ENCODE assay signal across 11 cellular contexts in genomic region chr9:93131599-93132286, GRCh38. TPM values are rescaled to one million over a fixed set of nuclear protein-coding genes. Genes with fewer than 3 reads are reported as not detected.
DNase-seq lines count a peak whose midpoint lies in the region; ATAC-seq and TF ChIP-seq lines count a peak whose summit lies in the region.
"Had no signal": no experiment of that assay in that cellular context is flagged by ENCODE, and none has a peak within 500 bp of the region (broad histone marks: within the 10 kb centered on the region; RNA-seq: fewer than 3 reads in every experiment).

No MANE protein-coding gene starts in this region.

- peak overlapping the region; percentile 94 for H3K4me3 Mint-ChIP-seq in activated T-helper 1 cell treated with anti-CD3 and anti-CD28 coated beads, Interleukin-12 subunit alpha, Interleukin-12 subunit beta, Interleukin-2, Interleukin-4 antibody, amounts not matched to agents 30 ng/mL and 10 ng/mL and 1 ng/mL, durations not matched to agents 14 hours and 24 hours and 36 hours
- peak overlapping the region; percentile 7 for H3K4me3 Mint-ChIP-seq in glutamatergic neuron (ENCODE audit: unreplicated experiment)

- intact Hi-C loops in HCT116 (cut with micrococcal nuclease): no loop called here
- intact Hi-C loops in activated T-helper 1 cell treated with anti-CD3 and anti-CD28 coated beads, Interleukin-12 subunit alpha, Interleukin-12 subunit beta, Interleukin-2, Interleukin-4 antibody, amounts not matched to agents 30 ng/mL and 10 ng/mL and 1 ng/mL, durations not matched to agents 14 hours and 24 hours and 36 hours (cut with micrococcal nuclease): loop anchor here (10.0 kb wide), 1 partner anchor 367 kb away; the partner anchor contains the start of gene BICD2

- no peaks in the 10 kb centered on the region for H4K20me1 ChIP-seq in HCT116 (ENCODE audit: insufficient read depth)

- H2AFZ ChIP-seq in HCT116 (ENCODE audit: low read depth, low read length, poor library complexity, severe bottlenecking): no peak overlapping the region

- ATAC-seq in HCT116 (no peak), HG02678 (IDR thresholded peaks at IDR 0.05; ENCODE audit: unreplicated experiment) (no peak), GM18870 (IDR thresholded peaks at IDR 0.05; ENCODE audit: unreplicated experiment) (no peak), GM21381 (IDR thresholded peaks at IDR 0.05; ENCODE audit: unreplicated experiment) (no peak)

- peaks cover 63% of the 10 kb centered on the region for H3K4me1 Mint-ChIP-seq in activated T-helper 1 cell treated with anti-CD3 and anti-CD28 coated beads, Interleukin-12 subunit alpha, Interleukin-12 subunit beta, Interleukin-2, Interleukin-4 antibody, amounts not matched to agents 30 ng/mL and 10 ng/mL and 1 ng/mL, durations not matched to agents 14 hours and 24 hours and 36 hours (ENCODE audit: low read depth)
- H3K4me1 Mint-ChIP-seq in glutamatergic neuron (ENCODE audit: low read depth, unreplicated experiment): peaks cover 24% of the 10 kb centered on the region

- H3K27me3 Mint-ChIP-seq in activated T-helper 1 cell treated with anti-CD3 and anti-CD28 coated beads, Interleukin-12 subunit alpha, Interleukin-12 subunit beta, Interleukin-2, Interleukin-4 antibody, amounts not matched to agents 30 ng/mL and 10 ng/mL and 1 ng/mL, durations not matched to agents 14 hours and 24 hours and 36 hours (ENCODE audit: insufficient read depth): peaks cover 2% of the 10 kb centered on the region
- peaks cover 6% of the 10 kb centered on the region for H3K27me3 Mint-ChIP-seq in glutamatergic neuron (ENCODE audit: unreplicated experiment)

- no peaks in the 10 kb centered on the region for H3K9me3 ChIP-seq in HCT116 (ENCODE audit: control insufficient read depth in 1 of 2, insufficient read depth in 1 of 2, low read depth in 1 of 2, low read length in 2 of 2)

- H3K9ac ChIP-seq in HCT116 (ENCODE audit: low read length): no peak overlapping the region

- peak overlapping the region; percentile 91 for H3K27ac Mint-ChIP-seq in activated T-helper 1 cell treated with anti-CD3 and anti-CD28 coated beads, Interleukin-12 subunit alpha, Interleukin-12 subunit beta, Interleukin-2, Interleukin-4 antibody, amounts not matched to agents 30 ng/mL and 10 ng/mL and 1 ng/mL, durations not matched to agents 14 hours and 24 hours and 36 hours
- no peak overlapping the region for H3K27ac Mint-ChIP-seq in glutamatergic neuron (ENCODE audit: unreplicated experiment)

- no peaks in the 10 kb centered on the region for H3K9me2 ChIP-seq in HCT116 (ENCODE audit: insufficient read depth)

- TF ChIP-seq CTCF in HCT116 (IDR thresholded peaks at IDR 0.05 in 2 of 3, conservative IDR thresholded peaks at IDR 0.05 in 1 of 3; ENCODE audit: borderline replicate concordance in 1 of 3, insufficient read depth in 1 of 3, low read depth in 2 of 3, low read length in 2 of 3): no peak
- no peak for TF ChIP-seq CTCF in glutamatergic neuron (IDR thresholded peaks at IDR 0.05; ENCODE audit: partially characterized antibody, unreplicated experiment)

- BruUV-seq in HCT116 (replicated peaks; lab: Mats Ljungman, UMichigan): no TSS peak

- H3K36me3 Mint-ChIP-seq in activated T-helper 1 cell treated with anti-CD3 and anti-CD28 coated beads, Interleukin-12 subunit alpha, Interleukin-12 subunit beta, Interleukin-2, Interleukin-4 antibody, amounts not matched to agents 30 ng/mL and 10 ng/mL and 1 ng/mL, durations not matched to agents 14 hours and 24 hours and 36 hours (ENCODE audit: low read depth): peaks cover 21% of the 10 kb centered on the region
- no peaks in the 10 kb centered on the region for H3K36me3 Mint-ChIP-seq in glutamatergic neuron (ENCODE audit: unreplicated experiment)

- no peaks in the 10 kb centered on the region for H3K9me3 Mint-ChIP-seq in activated T-helper 1 cell treated with anti-CD3 and anti-CD28 coated beads, Interleukin-12 subunit alpha, Interleukin-12 subunit beta, Interleukin-2, Interleukin-4 antibody, amounts not matched to agents 30 ng/mL and 10 ng/mL and 1 ng/mL, durations not matched to agents 14 hours and 24 hours and 36 hours
- H3K9me3 Mint-ChIP-seq in glutamatergic neuron (ENCODE audit: unreplicated experiment): peaks cover 9% of the 10 kb centered on the region

- DNase-seq in HCT116 (ENCODE audit: low read depth, low spot score) (no peak), glutamatergic neuron (no peak), NCI-H2171 (lab: John Stamatoyannopoulos, UW) (no peak)
- no peak for DNase-seq in activated T-helper 1 cell treated with anti-CD3 and anti-CD28 coated beads, Interleukin-12 subunit alpha, Interleukin-12 subunit beta, Interleukin-2, Interleukin-4 antibody, amounts not matched to agents 30 ng/mL and 10 ng/mL and 1 ng/mL, durations not matched to agents 14 hours and 24 hours and 36 hours (ENCODE audit: low spot score)
- DNase-seq: GDM1 had no signal

- RAD21 ChIA-PET in HCT116 (lab: Charles Lee; ENCODE audit: low non-redundant PET in 1 of 2, low total read pairs in 2 of 2, uncharacterized antibody in 2 of 2, unreplicated experiment in 2 of 2): no interaction called here

- no peak for TF ChIP-seq POLR2A in HCT116 (IDR thresholded peaks at IDR 0.05; ENCODE audit: borderline replicate concordance, extremely low read depth, insufficient read depth, insufficient read length)

- H3K36me3 ChIP-seq in HCT116 (ENCODE audit: control insufficient read depth in 1 of 2, insufficient read depth in 2 of 2, low read length in 2 of 2): no peaks in the 10 kb centered on the region

- H3K4me2 ChIP-seq in HCT116 (ENCODE audit: low read length): peak overlapping the region; percentile 100

- H3K27me3 ChIP-seq in HCT116 (ENCODE audit: insufficient read depth, low read length): no peaks in the 10 kb centered on the region

- no peak overlapping the region for H3K4me3 ChIP-seq in HCT116 (replicated peaks in 1 of 2; ENCODE audit: low read depth in 1 of 2, low read length in 2 of 2)
- peak overlapping the region in 4 of 7 experiments; percentile 77 to 93 (median 86) for H3K4me3 ChIP-seq in skin epidermis

- TF ChIP-seq RAD21 in HCT116 (IDR thresholded peaks at IDR 0.05; ENCODE audit: low read depth): no peak

- H3K4me1 ChIP-seq in HCT116 (ENCODE audit: control insufficient read depth in 1 of 2, insufficient read depth in 2 of 2, low read length in 2 of 2): peaks cover 25 to 34% of the 10 kb centered on the region in 2 experiments

- peak overlapping the region; percentile 83 for H3K27ac ChIP-seq in HCT116 (ENCODE audit: low read depth, low read length)
- H3K27ac ChIP-seq in skin epidermis: peak overlapping the region in 17 of 21 experiments; percentile 19 to 97 (median 92)

- CTCF ChIA-PET in HCT116 (lab: Charles Lee): no interaction called here

- peaks cover 22% of the 10 kb centered on the region; the same call in 1 of the 2 replicates for H3K79me2 ChIP-seq in HCT116 (ENCODE audit: insufficient read depth, low read length)

- POLR2A ChIA-PET in HCT116 (lab: Charles Lee): interaction anchor here (1.2 kb wide), 1 partner anchor 12 kb away, joined by 4 read pairs; no protein-coding TSS in a partner anchor

TF ChIP-seq in HCT116, 20 proteins besides CTCF, POLR2A, EP300 and RAD21:
- TF ChIP-seq FOSL1 (IDR thresholded peaks at IDR 0.05; ENCODE audit: low read depth): no peak
- TF ChIP-seq CEBPB (IDR thresholded peaks at IDR 0.05; ENCODE audit: low read depth): no peak
- TF ChIP-seq JUND (IDR thresholded peaks at IDR 0.05): no peak
- TF ChIP-seq YY1 (IDR thresholded peaks at IDR 0.05; ENCODE audit: extremely low read depth, insufficient replicate concordance, low read depth, low read length): no peak
- TF ChIP-seq EZH2phosphoT487 (IDR thresholded peaks at IDR 0.05; ENCODE audit: borderline replicate concordance): no peak
- TF ChIP-seq SIN3A (IDR thresholded peaks at IDR 0.05; ENCODE audit: low read depth): no peak
- no peak for TF ChIP-seq EGR1 (IDR thresholded peaks at IDR 0.05; ENCODE audit: low read depth)
- TF ChIP-seq, protein P1, sequence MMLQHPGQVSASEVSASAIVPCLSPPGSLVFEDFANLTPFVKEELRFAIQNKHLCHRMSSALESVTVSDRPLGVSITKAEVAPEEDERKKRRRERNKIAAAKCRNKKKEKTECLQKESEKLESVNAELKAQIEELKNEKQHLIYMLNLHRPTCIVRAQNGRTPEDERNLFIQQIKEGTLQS (IDR thresholded peaks at IDR 0.05): no peak
- TF ChIP-seq CBX3 (IDR thresholded peaks at IDR 0.05; ENCODE audit: low read depth): no peak

RNA-seq across cellular contexts. Expression of gene NINJ1, which starts 2.3 kb away (rescaled TPM):
- total RNA-seq in HCT116 (2021; ENCODE audit: unreplicated experiment) (34.4 TPM), glutamatergic neuron (ENCODE audit: unreplicated experiment) (29.4 TPM)
- 61.5 and 66.1 TPM in 2 replicates for polyA plus RNA-seq in HCT116 (2012)
- 94.2 and 95.3 TPM in 2 replicates for total RNA-seq in activated T-helper 1 cell treated with anti-CD3 and anti-CD28 coated beads, Interleukin-12 subunit alpha, Interleukin-12 subunit beta, Interleukin-2, Interleukin-4 antibody, amounts not matched to agents 30 ng/mL and 10 ng/mL and 1 ng/mL, durations not matched to agents 14 hours and 24 hours and 36 hours

RNA-seq across cellular contexts. Expression of gene CARD19, which starts 35.7 kb away (rescaled TPM):
- total RNA-seq in HCT116 (2021; ENCODE audit: unreplicated experiment) (54.5 TPM), glutamatergic neuron (ENCODE audit: unreplicated experiment) (55.8 TPM)
- polyA plus RNA-seq in HCT116 (2012): 78.2 and 88.3 TPM in 2 replicates
- 40.5 and 41.7 TPM in 2 replicates for total RNA-seq in activated T-helper 1 cell treated with anti-CD3 and anti-CD28 coated beads, Interleukin-12 subunit alpha, Interleukin-12 subunit beta, Interleukin-2, Interleukin-4 antibody, amounts not matched to agents 30 ng/mL and 10 ng/mL and 1 ng/mL, durations not matched to agents 14 hours and 24 hours and 36 hours

RNA-seq across cellular contexts. Expression of gene WNK2, which starts 52.2 kb away (rescaled TPM):
- 24.4 TPM for total RNA-seq in HCT116 (2021; ENCODE audit: unreplicated experiment)
- 9.6 and 12.3 TPM in 2 replicates for polyA plus RNA-seq in HCT116 (2012)
- 2.2 and 3.0 TPM in 2 replicates for total RNA-seq in activated T-helper 1 cell treated with anti-CD3 and anti-CD28 coated beads, Interleukin-12 subunit alpha, Interleukin-12 subunit beta, Interleukin-2, Interleukin-4 antibody, amounts not matched to agents 30 ng/mL and 10 ng/mL and 1 ng/mL, durations not matched to agents 14 hours and 24 hours and 36 hours
- total RNA-seq in glutamatergic neuron (ENCODE audit: unreplicated experiment): 336 TPM
- total RNA-seq: LHCN-M2, pulmonary artery endothelial cell had no signal

Comparison
In these comparisons a context has a peak if more than half of its experiments do, and no peak if none do; other contexts are left out.
1. H3K4me3 ChIP-seq: peak in skin epidermis (4 of 7); none in HCT116 (0 of 2).
2. RNA of gene WNK2, which starts 52.2 kb away (total RNA-seq): 336 TPM in glutamatergic neuron (single experiment); 24.4 TPM in HCT116 (single experiment) and 2.2 to 3.0 TPM in activated T-helper 1 cell treated with anti-CD3 and anti-CD28 coated beads, Interleukin-12 subunit alpha, Interleukin-12 subunit beta, Interleukin-2, Interleukin-4 antibody, amounts not matched to agents 30 ng/mL and 10 ng/mL and 1 ng/mL, durations not matched to agents 14 hours and 24 hours and 36 hours; every median in the first group is over 10 times any median in the second.